8 cellular contexts compared by ENCODE assay signal in genomic region chr2:179272406-179273192, GRCh38. TPM values are rescaled to one million over a fixed set of nuclear protein-coding genes. Genes with fewer than 3 reads are reported as not detected.
DNase-seq lines count a peak whose midpoint lies in the region; ATAC-seq and TF ChIP-seq lines count a peak whose summit lies in the region.

No MANE protein-coding gene starts in this region.

- CTCF ChIA-PET in activated naive CD4-positive, alpha-beta T cell treated with anti-CD3 and anti-CD28 coated beads, Interleukin-2, amount 10 ng/mL, durations not matched to agents 7 days and 5 days (lab: Charles Lee), result no interaction called here

- no peaks in the 10 kb centered on the region for H3K36me3 ChIP-seq in ascending aorta

- H3K9me3 ChIP-seq in ascending aorta, result no peaks in the 10 kb centered on the region

- H3K4me3 ChIP-seq in ascending aorta, result no peak overlapping the region

- no peak overlapping the region for H3K27ac Mint-ChIP-seq in activated naive CD4-positive, alpha-beta T cell treated with anti-CD3 and anti-CD28 coated beads, Interleukin-2, amount 10 ng/mL, durations not matched to agents 7 days and 5 days

- no peaks in the 10 kb centered on the region for H3K9me3 Mint-ChIP-seq in activated naive CD4-positive, alpha-beta T cell treated with anti-CD3 and anti-CD28 coated beads, Interleukin-2, amount 10 ng/mL, durations not matched to agents 7 days and 5 days

- intact Hi-C loops in ascending aorta (cut with DNase I), result loop anchor here (2.0 to 5.0 kb wide), 2 partner anchors 45 to 68 kb away; no protein-coding TSS in a partner anchor

- H3K36me3 Mint-ChIP-seq in activated naive CD4-positive, alpha-beta T cell treated with anti-CD3 and anti-CD28 coated beads, Interleukin-2, amount 10 ng/mL, durations not matched to agents 7 days and 5 days, result no peaks in the 10 kb centered on the region

- H3K4me1 ChIP-seq in ascending aorta, result peaks cover 0 to 28% of the 10 kb centered on the region in 2 donors

- no peak for TF ChIP-seq CTCF in ascending aorta (IDR thresholded peaks at IDR 0.05)

- peak overlapping the region; percentile 79 to 81 for H3K27ac ChIP-seq in ascending aorta
- peak overlapping the region; percentile 80 for H3K27ac ChIP-seq in substantia nigra (ENCODE audit: low read depth, low read length, poor library complexity, severe bottlenecking)

- DNase-seq in HT-29 (ENCODE audit: low spot score) (peak; percentile 48), ascending aorta (ENCODE audit: low spot score in 2 of 2) (no peak), iris pigment epithelial cell (ENCODE audit: low read depth) (peak; percentile 85), substantia nigra (lab: John Stamatoyannopoulos, UW) (peak in 9 of 49 donors; percentile 9 to 37 (median 18))
- no peak for DNase-seq in activated naive CD4-positive, alpha-beta T cell treated with anti-CD3 and anti-CD28 coated beads, Interleukin-2, amount 10 ng/mL, durations not matched to agents 7 days and 5 days

- ATAC-seq in HG03280 (IDR thresholded peaks at IDR 0.05; ENCODE audit: unreplicated experiment) (no peak), GM18502 (IDR thresholded peaks at IDR 0.05; ENCODE audit: poor library complexity, unreplicated experiment) (no peak), GM19035 (IDR thresholded peaks at IDR 0.05; ENCODE audit: unreplicated experiment) (no peak)

- H3K4me1 Mint-ChIP-seq in activated naive CD4-positive, alpha-beta T cell treated with anti-CD3 and anti-CD28 coated beads, Interleukin-2, amount 10 ng/mL, durations not matched to agents 7 days and 5 days, result peaks cover 6% of the 10 kb centered on the region

- H3K27me3 Mint-ChIP-seq in activated naive CD4-positive, alpha-beta T cell treated with anti-CD3 and anti-CD28 coated beads, Interleukin-2, amount 10 ng/mL, durations not matched to agents 7 days and 5 days, result peaks cover 27% of the 10 kb centered on the region

- H3K4me3 Mint-ChIP-seq in activated naive CD4-positive, alpha-beta T cell treated with anti-CD3 and anti-CD28 coated beads, Interleukin-2, amount 10 ng/mL, durations not matched to agents 7 days and 5 days, result no peak overlapping the region

- no peaks in the 10 kb centered on the region for H3K27me3 ChIP-seq in ascending aorta

RNA-seq across cellular contexts. Expression of gene SESTD1, which starts 8.0 kb away (rescaled TPM):
- 0.97 and 7.0 TPM in 2 replicates for total RNA-seq in HT-29 (2014; rRNA removed; shearing (Covaris generic))
- total RNA-seq in ascending aorta, result 15.4 TPM

Comparison
In these comparisons a context has a peak if more than half of its experiments do, and no peak if none do; other contexts are left out.
1. DNase-seq: peak in HT-29 (single experiment) and iris pigment epithelial cell (single experiment); none in ascending aorta (0 of 2) and activated naive CD4-positive, alpha-beta T cell treated with anti-CD3 and anti-CD28 coated beads, Interleukin-2, amount 10 ng/mL, durations not matched to agents 7 days and 5 days (single experiment).